Comparison of ENCODE assay signal across 18 cellular contexts in the genomic region with DNA sequence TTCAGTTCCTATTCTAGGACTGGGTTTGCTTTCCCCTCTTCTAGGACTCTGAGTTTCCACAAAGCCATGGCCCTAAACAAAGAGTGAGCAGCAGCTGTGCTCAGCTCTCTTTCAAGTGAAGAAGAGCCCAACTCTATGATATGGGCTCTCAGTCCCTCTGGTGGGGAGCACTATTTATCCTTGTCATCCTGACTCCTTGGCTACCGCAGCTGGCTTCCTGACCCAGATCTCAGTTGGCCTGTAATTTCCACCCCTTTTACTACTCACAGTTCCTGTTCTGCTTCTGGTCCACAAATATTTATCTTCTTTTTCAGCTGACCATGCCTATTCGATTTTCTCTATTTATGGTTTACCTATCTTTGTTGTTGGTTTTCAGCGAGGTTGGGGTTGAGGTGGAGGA. TPM values are rescaled to one million over a fixed set of nuclear protein-coding genes. Genes with fewer than 3 reads are reported as not detected.
A peak's percentile ranks its signal among the peaks of the same experiment; 100 is the strongest.
DNase-seq lines count a peak whose midpoint lies in the region; ATAC-seq, FAIRE-seq and TF ChIP-seq lines count a peak whose summit lies in the region.
"Had no signal": no experiment of that assay in that cellular context is flagged by ENCODE, and none has a peak within 500 bp of the region (broad histone marks: within the 10 kb centered on the region; RNA-seq: fewer than 3 reads in every experiment).

No MANE protein-coding gene starts in this region.

- H3K9me3 ChIP-seq in K562 (replicated peaks; ENCODE audit: control insufficient read depth, insufficient read depth, low read depth, low read length) (no peaks in the 10 kb centered on the region), liver (ENCODE audit: control insufficient read depth in 4 of 4, low read length in 3 of 4) (no peaks in the 10 kb centered on the region)

- H3K4me1 ChIP-seq in K562 (replicated peaks in 1 of 2; ENCODE audit: control insufficient read depth in 2 of 2, insufficient read depth in 2 of 2, low read length in 2 of 2): 0 out of 5 replicates have a peak, but pooled peaks cover 0 to 3% of the 10 kb centered on the region in 2 experiments
- H3K4me1 ChIP-seq in liver (ENCODE audit: control insufficient read depth in 4 of 4, insufficient read depth in 4 of 4, low read length in 3 of 4): peaks cover 0 to 15% (median 12%) of the 10 kb centered on the region in 4 donors
- H3K4me1 ChIP-seq: BLaER1 treated with 17β-estradiol and CSF1 and Interleukin-3, amounts not matched to agents 10 nM and 100 nM had no signal

- TF ChIP-seq EP300 in K562 (IDR thresholded peaks at IDR 0.05; ENCODE audit: low read length): no peak

- DNase-seq in NCI-H146 (lab: John Stamatoyannopoulos, UW) (peak; percentile 0), NCI-H146 treated with DMSO at 0.1 percent for 48 hours (lab: John Stamatoyannopoulos, UW; ENCODE audit: unreplicated experiment) (no peak), K562 (ENCODE audit: extremely low read depth in 1 of 4, low spot score in 3 of 4) (no peak), DMS153 treated with DMSO at 0.1 percent for 48 hours (lab: John Stamatoyannopoulos, UW; ENCODE audit: unreplicated experiment) (no peak)
- DNase-seq in activated naive CD4-positive, alpha-beta T cell treated with anti-CD3 and anti-CD28 coated beads, Interleukin-2, amount 50 U/mL, for 16 hours: no peak
- DNase-seq: 8988T; ACHN; CD4-positive, CD25-positive, alpha-beta regulatory T cell; DMS79 treated with DMSO at 0.1 percent for 48 hours; EL had no signal

- H2AFZ ChIP-seq in K562 (ENCODE audit: low read depth, low read length): peak overlapping the region; percentile 38; the same call in 1 of the 2 replicates

- CTCF ChIA-PET in K562 (lab: Yijun Ruan, JAX; ENCODE audit: low intra/inter-chr PET ratio): interaction anchor here (0.6 kb wide), 1 partner anchor 71 kb away, joined by 3 read pairs; no protein-coding TSS in a partner anchor

- no peaks in the 10 kb centered on the region for H3K9me1 ChIP-seq in K562 (ENCODE audit: control insufficient read depth, insufficient read depth, low read length)

- FAIRE-seq in K562 (lab: Jason Lieb, UNC): no peak
- FAIRE-seq: G401.6, GM12892, H54, HTR-8/SVneo had no signal

- 20% methylated on average over 3 of the region's 3 CpGs for WGBS in K562 (ENCODE audit: insufficient coverage, low coverage, missing lambda C conversion rate)
- WGBS in liver: 30% methylated on average over 3 of the region's 3 CpGs

- H3K27me3 ChIP-seq in K562 (ENCODE audit: control insufficient read depth in 2 of 2, insufficient read depth in 2 of 2, low read length in 2 of 2) (no peaks in the 10 kb centered on the region), liver (ENCODE audit: control insufficient read depth in 4 of 4, insufficient read depth in 4 of 4, low read length in 3 of 4) (no peaks in the 10 kb centered on the region)

- H3K4me3 ChIP-seq in K562: no peak overlapping the region
- H3K4me3 ChIP-seq in liver (ENCODE audit: low read depth in 1 of 3, low read length in 3 of 3): peak overlapping the region in 1 of 3 donors; percentile 15
- H3K4me3 ChIP-seq: BLaER1 treated with 17β-estradiol and CSF1 and Interleukin-3, amounts not matched to agents 10 nM and 100 nM had no signal

- no peaks in the 10 kb centered on the region for H3K36me3 ChIP-seq in K562 (ENCODE audit: control insufficient read depth, insufficient read depth, low read length)
- no peaks in the 10 kb centered on the region for H3K36me3 ChIP-seq in liver (ENCODE audit: control insufficient read depth in 4 of 4, insufficient read depth in 3 of 4, low read depth in 1 of 4, low read length in 3 of 4)
- H3K36me3 ChIP-seq: BLaER1 treated with 17β-estradiol and CSF1 and Interleukin-3, amounts not matched to agents 10 nM and 100 nM had no signal

- H3K27ac ChIP-seq in K562 (ENCODE audit: extremely low read depth, low read depth, low read length): no peak overlapping the region
- H3K27ac ChIP-seq in liver (ENCODE audit: low read depth in 1 of 2, low read length in 2 of 2): peak overlapping the region; percentile 59 to 75
- H3K27ac ChIP-seq: BLaER1 treated with 17β-estradiol and CSF1 and Interleukin-3, amounts not matched to agents 10 nM and 100 nM had no signal

- no peak for TF ChIP-seq POLR2A in K562 (conservative IDR thresholded peaks at IDR 0.05)

- no peaks in the 10 kb centered on the region; the same call in 1 of the 2 replicates for H4K20me1 ChIP-seq in K562 (replicated peaks; ENCODE audit: control insufficient read depth, insufficient read depth, low read length)
- H4K20me1 ChIP-seq: BLaER1 treated with 17β-estradiol and CSF1 and Interleukin-3, amounts not matched to agents 10 nM and 100 nM had no signal

- POLR2A ChIA-PET in K562 (lab: Yijun Ruan, JAX): interaction anchor here (1.0 to 1.6 kb wide), 2 partner anchors 40 to 71 kb away, joined by 3 to 4 read pairs; no protein-coding TSS in a partner anchor

- ATAC-seq in K562 (peak; percentile 59), GM21737 (IDR thresholded peaks at IDR 0.05; ENCODE audit: unreplicated experiment) (no peak)
- ATAC-seq: HCT116 had no signal

- TF ChIP-seq RAD21 in K562 (CRISPR knock-in tag; conservative IDR thresholded peaks at IDR 0.05 in 1 of 2, IDR thresholded peaks at IDR 0.05 in 1 of 2) (no peak), liver (IDR thresholded peaks at IDR 0.05) (peak; percentile 21 to 53)

- no peak overlapping the region for H3K4me2 ChIP-seq in K562 (ENCODE audit: insufficient read depth, low read length)
- H3K4me2 ChIP-seq: BLaER1 treated with 17β-estradiol and CSF1 and Interleukin-3, amounts not matched to agents 10 nM and 100 nM had no signal

- H3K79me2 ChIP-seq in K562 (ENCODE audit: control insufficient read depth, insufficient read depth, low read length): no peaks in the 10 kb centered on the region

- H3K9ac ChIP-seq in K562 (ENCODE audit: insufficient read depth in 1 of 2, low read depth in 2 of 2, low read length in 2 of 2) (no peak overlapping the region), liver (ENCODE audit: low read depth in 1 of 2, low read length in 2 of 2) (no peak overlapping the region)
- H3K9ac ChIP-seq: BLaER1 treated with 17β-estradiol and CSF1 and Interleukin-3, amounts not matched to agents 10 nM and 100 nM had no signal

- no TSS peak for BruUV-seq in K562 (replicated peaks; lab: Mats Ljungman, UMichigan)

- intact Hi-C loops in K562 (cut with micrococcal nuclease): loop anchor here (10.0 kb wide), 1 partner anchor 186 kb away; no protein-coding TSS in a partner anchor

- no peak for TF ChIP-seq CTCF in K562 (IDR thresholded peaks at IDR 0.05 in 2 of 3, conservative IDR thresholded peaks at IDR 0.05 in 1 of 3; ENCODE audit: insufficient read depth in 2 of 3, low read depth in 1 of 3, low read length in 3 of 3)
- no peak for TF ChIP-seq CTCF in liver (IDR thresholded peaks at IDR 0.05; ENCODE audit: low read depth, low read length, missing input control)

- in situ Hi-C loops in K562 (cut with MboI): no loop called here

TF ChIP-seq in liver, 16 proteins besides CTCF, POLR2A, EP300 and RAD21 (continues in another document):
- TF ChIP-seq NR2F2 (IDR thresholded peaks at IDR 0.05): no peak
- TF ChIP-seq FOXA2 (IDR thresholded peaks at IDR 0.05): no peak

RNA-seq across cellular contexts. Expression of a gene that starts 33.8 kb away (rescaled TPM):
- total RNA-seq in K562 (2011; cell fraction: chromatin; rRNA removed; ENCODE audit: low replicate concordance): 1.9 and 2.1 TPM in 2 replicates
- 0.33 and 0.66 TPM in 2 replicates for total RNA-seq in K562 (2011; cell fraction: nucleolus; rRNA removed)
- 0.95 and 2.0 TPM in 2 replicates for total RNA-seq in K562 (2011; cell fraction: nucleoplasm; rRNA removed)
- total RNA-seq in K562 (2014; rRNA removed) (0.59 and 1.3 TPM in 2 replicates), K562 (2014; rRNA removed; fragmentation: Illumina TruSeq; extraction: Trizol) (0.91 and 0.93 TPM in 2 replicates), K562 (2015; rRNA removed; fragmentation: Illumina TruSeq; extraction: Trizol) (1.7 and 2.2 TPM in 2 replicates), K562 (2021) (1.2 and 1.8 TPM in 2 replicates), liver (10 to 100 TPM in 1 of 2 donors, 1 to 10 TPM in 1; 8.0 to 22.3 TPM)
- polyA plus RNA-seq in K562 (2011; rRNA removed) (3.8 and 6.4 TPM in 2 replicates), K562 (2014; fragmentation: Illumina TruSeq; extraction: Trizol) (0.78 and 0.95 TPM in 2 replicates), K562 (2014; fragmentation: Nextera tagmentation; extraction: Ambion mirVana) (under 1 TPM; 0.80 to 0.91 TPM), K562 (2014; rRNA removed) (0.12 and 0.41 TPM in 2 replicates), liver (10 to 100 TPM; 11.1 to 16.5 TPM)
- 1.4 and 2.9 TPM in 2 replicates for polyA plus RNA-seq in K562 (2011; cell fraction: cytosol; rRNA removed)
- polyA plus RNA-seq in K562 (2011; cell fraction: nucleus; rRNA removed): 2.5 and 4.6 TPM in 2 replicates
- polyA plus RNA-seq in K562 (2012): 2.8 and 5.7 TPM in 2 replicates
- 4.3 and 17.2 TPM in 2 replicates for polyA minus RNA-seq in K562 (2011; rRNA and poly(A)+ RNA removed)
- 1.7 and 4.0 TPM in 2 replicates for polyA minus RNA-seq in K562 (2011; cell fraction: cytosol; rRNA and poly(A)+ RNA removed)
- polyA minus RNA-seq in K562 (2011; cell fraction: nucleus; rRNA and poly(A)+ RNA removed): 0.94 and 6.9 TPM in 2 replicates

RNA-seq across cellular contexts. Expression of a gene that starts 37.9 kb away (rescaled TPM):
- 19.4 and 29.9 TPM in 2 replicates for total RNA-seq in K562 (2011; cell fraction: chromatin; rRNA removed; ENCODE audit: low replicate concordance)
- total RNA-seq in K562 (2011; cell fraction: nucleolus; rRNA removed): 10.5 and 15.9 TPM in 2 replicates
- 31.0 and 39.1 TPM in 2 replicates for total RNA-seq in K562 (2011; cell fraction: nucleoplasm; rRNA removed)
- 50.3 and 50.6 TPM in 2 replicates for total RNA-seq in K562 (2014; rRNA removed)
- 123 and 140 TPM in 2 replicates for total RNA-seq in K562 (2014; rRNA removed; fragmentation: Illumina TruSeq; extraction: Trizol)
- total RNA-seq in K562 (2015; rRNA removed; fragmentation: Illumina TruSeq; extraction: Trizol): 90.4 and 98.8 TPM in 2 replicates
- total RNA-seq in K562 (2021): 90.2 and 91.2 TPM in 2 replicates
- 235 and 257 TPM in 2 replicates for polyA plus RNA-seq in K562 (2011; rRNA removed)
- polyA plus RNA-seq in K562 (2011; cell fraction: cytosol; rRNA removed): 140 and 220 TPM in 2 replicates
- 60.3 and 105 TPM in 2 replicates for polyA plus RNA-seq in K562 (2011; cell fraction: nucleus; rRNA removed)
- polyA plus RNA-seq in K562 (2012): 96.4 and 113 TPM in 2 replicates
- 143 and 170 TPM in 2 replicates for polyA plus RNA-seq in K562 (2014; fragmentation: Illumina TruSeq; extraction: Trizol)
- 100 to 1,000 TPM; 146 to 185 TPM for polyA plus RNA-seq in K562 (2014; fragmentation: Nextera tagmentation; extraction: Ambion mirVana)
- polyA plus RNA-seq in K562 (2014; rRNA removed): 99.2 and 105 TPM in 2 replicates
- polyA minus RNA-seq in K562 (2011; rRNA and poly(A)+ RNA removed): 76.3 and 89.3 TPM in 2 replicates
- polyA minus RNA-seq in K562 (2011; cell fraction: cytosol; rRNA and poly(A)+ RNA removed): 22.1 and 31.3 TPM in 2 replicates
- polyA minus RNA-seq in K562 (2011; cell fraction: nucleus; rRNA and poly(A)+ RNA removed): 14.8 and 25.5 TPM in 2 replicates
- 10 to 100 TPM; 19.4 to 23.3 TPM for total RNA-seq in liver
- 10 to 100 TPM; 58.3 to 79.8 TPM for polyA plus RNA-seq in liver
